ENCODE assay signal across 8 cellular contexts in the genomic region with DNA sequence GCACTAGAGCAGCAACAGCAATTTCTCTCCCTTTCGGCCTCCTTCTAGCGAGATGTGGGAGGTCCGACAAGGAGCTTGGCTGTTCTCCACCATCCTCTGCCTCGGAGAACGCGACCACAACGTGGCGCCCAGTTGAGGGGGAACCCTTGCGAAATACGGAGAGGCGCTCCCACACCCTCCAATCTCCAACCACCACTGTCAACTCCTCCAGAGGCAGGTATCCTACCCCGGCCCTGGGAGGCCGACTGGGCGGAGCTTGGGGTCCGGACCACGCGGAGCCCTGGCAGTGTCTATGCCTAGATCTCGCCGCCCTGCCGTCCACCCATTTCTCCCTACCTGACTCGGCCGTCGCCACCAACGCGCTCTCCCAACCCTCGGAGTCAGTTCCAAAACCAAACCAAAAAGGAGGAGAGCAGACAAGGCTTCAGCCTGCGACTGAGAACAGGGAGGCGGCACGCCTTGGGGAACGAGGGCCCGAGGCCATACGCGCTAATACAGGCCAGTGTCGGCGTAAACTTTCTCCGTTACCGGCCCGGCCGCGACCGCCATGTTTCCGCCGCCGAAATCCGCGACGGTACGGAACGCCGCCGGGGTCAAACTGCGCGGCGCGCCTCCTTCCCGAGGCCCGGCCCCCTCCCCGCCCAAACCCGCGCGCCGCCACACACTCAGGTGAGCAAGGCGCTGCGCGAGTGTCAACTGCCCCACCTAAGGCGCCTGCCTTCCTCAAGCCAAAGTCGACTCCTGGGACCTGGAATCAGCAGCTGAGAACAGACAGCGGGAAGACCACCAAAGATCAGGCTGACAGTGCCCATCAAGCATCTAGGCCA. TPM values are rescaled to one million over a fixed set of nuclear protein-coding genes. Genes with fewer than 3 reads are reported as not detected.
DNase-seq lines count a peak whose midpoint lies in the region; ATAC-seq and TF ChIP-seq lines count a peak whose summit lies in the region.

A gene with protein sequence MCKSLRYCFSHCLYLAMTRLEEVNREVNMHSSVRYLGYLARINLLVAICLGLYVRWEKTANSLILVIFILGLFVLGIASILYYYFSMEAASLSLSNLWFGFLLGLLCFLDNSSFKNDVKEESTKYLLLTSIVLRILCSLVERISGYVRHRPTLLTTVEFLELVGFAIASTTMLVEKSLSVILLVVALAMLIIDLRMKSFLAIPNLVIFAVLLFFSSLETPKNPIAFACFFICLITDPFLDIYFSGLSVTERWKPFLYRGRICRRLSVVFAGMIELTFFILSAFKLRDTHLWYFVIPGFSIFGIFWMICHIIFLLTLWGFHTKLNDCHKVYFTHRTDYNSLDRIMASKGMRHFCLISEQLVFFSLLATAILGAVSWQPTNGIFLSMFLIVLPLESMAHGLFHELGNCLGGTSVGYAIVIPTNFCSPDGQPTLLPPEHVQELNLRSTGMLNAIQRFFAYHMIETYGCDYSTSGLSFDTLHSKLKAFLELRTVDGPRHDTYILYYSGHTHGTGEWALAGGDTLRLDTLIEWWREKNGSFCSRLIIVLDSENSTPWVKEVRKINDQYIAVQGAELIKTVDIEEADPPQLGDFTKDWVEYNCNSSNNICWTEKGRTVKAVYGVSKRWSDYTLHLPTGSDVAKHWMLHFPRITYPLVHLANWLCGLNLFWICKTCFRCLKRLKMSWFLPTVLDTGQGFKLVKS (minus strand): TSS at position 570 of the 827 bp plus-strand sequence. CDS start 5,568 bp downstream, outside the sequence.

- ATAC-seq in GM18870 (IDR thresholded peaks at IDR 0.05; ENCODE audit: unreplicated experiment), result peak; percentile 79
- peak; percentile 82 for ATAC-seq in HG03135 (IDR thresholded peaks at IDR 0.05; ENCODE audit: unreplicated experiment)

- POLR2A ChIA-PET in AG04450 (lab: Yijun Ruan, JAX), result interaction anchor here (0.6 to 1.2 kb wide), 4 partner anchors 9 to 219 kb away, joined by 3 to 4 read pairs (median 4); a partner anchor contains a TSS

- CTCF ChIA-PET in AG04450 (lab: Charles Lee), result interaction anchor here (1.0 kb wide), 2 partner anchors 10 to 56 kb away, joined by 3 to 4 read pairs; no protein-coding TSS in a partner anchor

- no peaks in the 10 kb centered on the region for H3K9me3 ChIP-seq in AG04450 (ENCODE audit: control insufficient read depth, insufficient read depth, low read length)

- H3K27ac ChIP-seq in AG04450 (ENCODE audit: low read depth, low read length), result peak within 1 kb of the TSS; percentile 95

- no peaks in the 10 kb centered on the region for H3K27me3 ChIP-seq in AG04450 (ENCODE audit: control insufficient read depth, insufficient read depth, low read length)

- DNase-seq in AG04450 (ENCODE audit: low read depth, low spot score) (peak; percentile 42), NCI-H226 (peak; percentile 91), iris pigment epithelial cell (ENCODE audit: low read depth) (peak; percentile 87)
- DNase-seq in activated CD4-positive, CD25-positive, alpha-beta regulatory T cell treated with anti-CD3 and anti-CD28 coated beads, Interleukin-2, amount 50 U/mL, for 16 hours (ENCODE audit: low read depth, low spot score), result peak; percentile 77
- DNase-seq in central memory CD4-positive, alpha-beta T cell, result peak; percentile 82
- peak; percentile 75 to 82 for DNase-seq in stimulated activated CD4-positive, alpha-beta T cell treated with anti-CD3 and anti-CD28 coated beads, Interleukin-12 subunit alpha, Interleukin-12 subunit beta, amount 100 ng/mL, for 24 hours (ENCODE audit: low read depth in 2 of 2)

- 0 out of 2 replicates have a peak, but pooled peaks have one; percentile 1 for TF ChIP-seq CTCF in AG04450 (IDR thresholded peaks at IDR 0.05; ENCODE audit: low read depth, low read length)

- H3K4me3 ChIP-seq in AG04450 (ENCODE audit: low read depth, low read length), result peak within 1 kb of the TSS; percentile 92

RNA-seq across cellular contexts. Expression of the gene that starts here (rescaled TPM):
- polyA plus RNA-seq in AG04450 (2011; rRNA removed), result 28.3 and 34.9 TPM in 2 replicates
- 19.5 and 32.6 TPM in 2 replicates for polyA minus RNA-seq in AG04450 (2011; rRNA and poly(A)+ RNA removed)

Comparison
In these comparisons a context has a peak if more than half of its experiments do, and no peak if none do; other contexts are left out.
1. Peak in every context shown above with its lines: DNase-seq, ATAC-seq, H3K4me3 ChIP-seq and H3K27ac ChIP-seq.